1 cellular context compared by ENCODE assay signal in genomic region chr13:43360911-43361605, GRCh38.
TF ChIP-seq lines count a peak whose summit lies in the region.

No MANE protein-coding gene starts in this region.

TF ChIP-seq in GM23338, 12 proteins besides CTCF, POLR2A, EP300 and RAD21 (continued from another document):
- TF ChIP-seq ZNF462 (CRISPR knock-in tag; IDR thresholded peaks at IDR 0.05): no peak
- TF ChIP-seq REST (IDR thresholded peaks at IDR 0.05; ENCODE audit: unreplicated experiment): no peak
TF ChIP-seq in GM23338: peak in this region for 0.
